16 cellular contexts compared by ENCODE assay signal in genomic region chr10:69568472-69569143, GRCh38. TPM values are rescaled to one million over a fixed set of nuclear protein-coding genes. Genes with fewer than 3 reads are reported as not detected.
"Had no signal": no experiment of that assay in that cellular context is flagged by ENCODE, and none has a peak within 500 bp of the region (broad histone marks: within the 10 kb centered on the region; RNA-seq: fewer than 3 reads in every experiment).

No MANE protein-coding gene starts in this region.

- H3K4me3 ChIP-seq: esophagus muscularis mucosa, hepatocyte had no signal

- H3K4me2 ChIP-seq: hepatocyte had no signal

- H3K9me3 ChIP-seq: esophagus muscularis mucosa had no signal

- H3K27ac ChIP-seq: dorsolateral prefrontal cortex, esophagus muscularis mucosa, hepatocyte, VCaP had no signal

- H3K9me3 Mint-ChIP-seq: activated CD4-positive, alpha-beta memory T cell treated with anti-CD3 and anti-CD28 coated beads, Interleukin-2, amount 10 ng/mL, durations not matched to agents 7 days and 5 days; activated T-cell treated with anti-CD3 and anti-CD28 coated beads, Interleukin-2, amount 50 U/mL, for 24 hours; stimulated activated memory B cell treated with anti-CD40 and anti-IgM and Interleukin-4, amounts not matched to agents 10 μg/mL and 1 μg/mL and 100 μg/mL, for 72 hours had no signal

- H3K36me3 Mint-ChIP-seq: stimulated activated memory B cell treated with anti-CD40 and anti-IgM and Interleukin-4, amounts not matched to agents 10 μg/mL and 1 μg/mL and 100 μg/mL, for 72 hours had no signal

- H3K27ac Mint-ChIP-seq: activated CD4-positive, alpha-beta memory T cell treated with anti-CD3 and anti-CD28 coated beads, Interleukin-2, amount 10 ng/mL, durations not matched to agents 7 days and 5 days; activated CD4-positive, alpha-beta T cell treated with anti-CD3 and anti-CD28 coated beads for 36 hours; activated T-cell treated with anti-CD3 and anti-CD28 coated beads, Interleukin-2, amount 50 U/mL, for 24 hours; stimulated activated memory B cell treated with anti-CD40 and anti-IgM and Interleukin-4, amounts not matched to agents 10 μg/mL and 1 μg/mL and 100 μg/mL, for 72 hours had no signal

- DNase-seq: activated naive CD4-positive, alpha-beta T cell treated with anti-CD3 and anti-CD28 coated beads, Interleukin-2, amount 50 U/mL, for 16 hours; dorsolateral prefrontal cortex had no signal

- H3K4me3 Mint-ChIP-seq: activated CD4-positive, alpha-beta memory T cell treated with anti-CD3 and anti-CD28 coated beads, Interleukin-2, amount 10 ng/mL, durations not matched to agents 7 days and 5 days; activated CD4-positive, alpha-beta T cell treated with anti-CD3 and anti-CD28 coated beads for 36 hours; activated T-cell treated with anti-CD3 and anti-CD28 coated beads, Interleukin-2, amount 50 U/mL, for 24 hours; stimulated activated memory B cell treated with anti-CD40 and anti-IgM and Interleukin-4, amounts not matched to agents 10 μg/mL and 1 μg/mL and 100 μg/mL, for 72 hours had no signal

- H3K36me3 ChIP-seq: esophagus muscularis mucosa had no signal

- H3K79me2 ChIP-seq: hepatocyte had no signal

- ATAC-seq: activated CD4-positive, alpha-beta T cell treated with anti-CD3 and anti-CD28 coated beads for 36 hours; stimulated activated memory B cell treated with anti-CD40 and anti-IgM and Interleukin-4, amounts not matched to agents 10 μg/mL and 1 μg/mL and 100 μg/mL, for 72 hours had no signal

- H2AFZ ChIP-seq: hepatocyte had no signal

RNA-seq across cellular contexts. Expression of gene NEUROG3, which starts 4.6 kb away (rescaled TPM):
- total RNA-seq: cardiac septum; hepatocyte; left lobe of liver; lung microvascular endothelial cell; posterior vena cava; skeletal muscle tissue; T-helper 1 cell treated with Interleukin-12 subunit alpha and Interleukin-12 subunit beta and Interleukin-4 antibody, amounts not matched to agents 30 ng/mL and 1 ng/mL, for 36 hours; ureter had no signal
